ENCODE assay signal across 21 cellular contexts in genomic region chr6:129368076-129368475, GRCh38.
DNase-seq lines count a peak whose midpoint lies in the region; ATAC-seq and TF ChIP-seq lines count a peak whose summit lies in the region.
"Had no signal": no experiment of that assay in that cellular context is flagged by ENCODE, and none has a peak within 500 bp of the region (broad histone marks: within the 10 kb centered on the region; RNA-seq: fewer than 3 reads in every experiment).

No MANE protein-coding gene starts in this region.

- H3K4me1 ChIP-seq in IMR-90 (ENCODE audit: control insufficient read depth, insufficient read depth, low read length), result no peaks in the 10 kb centered on the region
- peaks cover 0 to 26% (median 12%) of the 10 kb centered on the region in 9 donors for H3K4me1 ChIP-seq in heart right ventricle

- H3K14ac ChIP-seq in IMR-90 (replicated peaks; ENCODE audit: low read depth, low read length), result 0 out of 2 replicates have a peak overlapping the region, but pooled peaks have one; percentile 25

- DNase-seq in IMR-90, result no peak
- peak; percentile 8 for DNase-seq in LHCN-M2 (ENCODE audit: low read depth)
- no peak for DNase-seq in heart right ventricle
- no peak for DNase-seq in neural crest cell (ENCODE audit: low read depth, low spot score)
- DNase-seq in glutamatergic neuron, result no peak
- DNase-seq in HEK293T (ENCODE audit: extremely low spot score), result no peak
- no peak for DNase-seq in naive thymus-derived CD8-positive, alpha-beta T cell
- DNase-seq: ACHN; C1 segment of cervical spinal cord; CD8-positive, alpha-beta memory T cell; GM23248; HCEC 1CT; Karpas-422; MG63; NCI-H1048; NCI-H1436; NCI-H1930; NCI-H2171; NCI-H526; SHP77 treated with DMSO at 0.1 percent for 48 hours had no signal

- POLR2A ChIA-PET in IMR-90 (lab: Charles Lee; ENCODE audit: unreplicated experiment), result no interaction called here
- POLR2A ChIA-PET in HEK293T (lab: Yijun Ruan, JAX), result no interaction called here
- POLR2A ChIA-PET in naive thymus-derived CD8-positive, alpha-beta T cell (lab: Charles Lee), result no interaction called here

- no peak overlapping the region for H2AK9ac ChIP-seq in IMR-90 (replicated peaks; ENCODE audit: low read depth, low read length, poor library complexity)

- H3K23ac ChIP-seq in IMR-90 (ENCODE audit: low read depth, low read length), result no peak overlapping the region

- H3K4me2 ChIP-seq in IMR-90 (ENCODE audit: low read depth, low read length), result no peak overlapping the region

- no peak for ATAC-seq in IMR-90 (ENCODE audit: low read depth)
- peak in 6 of 8 donors; percentile 12 to 57 (median 34) for ATAC-seq in heart right ventricle
- ATAC-seq in naive thymus-derived CD8-positive, alpha-beta T cell, result no peak

- intact Hi-C loops in IMR-90 (cut with micrococcal nuclease) (no loop called here), heart right ventricle (cut with DNase I) (loop anchor here in 1 of 10 donors (10.0 kb wide), 1 partner anchor 643 kb away; no protein-coding TSS in a partner anchor)

- H3K4ac ChIP-seq in IMR-90 (ENCODE audit: low read depth, low read length), result no peak overlapping the region

- H3K27me3 Mint-ChIP-seq in neural crest cell (ENCODE audit: low read depth), result no peaks in the 10 kb centered on the region
- H3K27me3 Mint-ChIP-seq in glutamatergic neuron (ENCODE audit: unreplicated experiment), result peaks cover 5% of the 10 kb centered on the region
- peaks cover 0 to 2% (median 0%) of the 10 kb centered on the region in 5 donors for H3K27me3 Mint-ChIP-seq in naive thymus-derived CD8-positive, alpha-beta T cell

- H3K9me1 ChIP-seq in IMR-90 (ENCODE audit: insufficient read depth, low read length), result no peaks in the 10 kb centered on the region

- H3K18ac ChIP-seq in IMR-90 (ENCODE audit: low read depth, low read length), result no peak overlapping the region

- no peak overlapping the region for H2AFZ ChIP-seq in IMR-90 (replicated peaks; ENCODE audit: low read length, poor library complexity)
- H2AFZ ChIP-seq: GM23248 had no signal

- H4K5ac ChIP-seq in IMR-90 (ENCODE audit: low read depth, low read length), result no peak overlapping the region

- CTCF ChIA-PET in IMR-90 (lab: Yijun Ruan, JAX) (no interaction called here), HEK293T (lab: Yijun Ruan, JAX) (no interaction called here)

- in situ Hi-C loops in IMR-90 (cut with MboI; ENCODE audit: low sequenced_read_pairs), result loop anchor here (10.0 kb wide), 1 partner anchor 563 kb away; no protein-coding TSS in a partner anchor

- dilution Hi-C loops in IMR-90 (cut with HindIII; ENCODE audit: low sequenced_read_pairs, unreplicated experiment), result no loop called here

- no peak overlapping the region for H2AK5ac ChIP-seq in IMR-90 (ENCODE audit: low read depth, low read length)

- H4K20me1 ChIP-seq in IMR-90 (ENCODE audit: insufficient read depth, low read length), result no peaks in the 10 kb centered on the region

- no peak overlapping the region for H2BK120ac ChIP-seq in IMR-90 (ENCODE audit: low read depth, low read length)

- H3K36me3 ChIP-seq in IMR-90 (ENCODE audit: control insufficient read depth, insufficient read depth, low read length) (no peaks in the 10 kb centered on the region), heart right ventricle (peaks cover 0 to 79% (median 12%) of the 10 kb centered on the region in 9 donors)
- H3K36me3 ChIP-seq: MG63 had no signal

- H3K27ac ChIP-seq in IMR-90 (ENCODE audit: insufficient read depth, low read length), result no peak overlapping the region
- peak overlapping the region in 6 of 10 donors; percentile 19 to 71 (median 60) for H3K27ac ChIP-seq in heart right ventricle
- H3K27ac ChIP-seq: GM23248 had no signal

- no peak overlapping the region; the same call in 2 of the 3 replicates for H2BK15ac ChIP-seq in IMR-90 (ENCODE audit: low read depth, low read length)

- no peak for TF ChIP-seq POLR2A in IMR-90 (IDR thresholded peaks at IDR 0.05; ENCODE audit: low read depth, low read length)

- no peak overlapping the region for H4K91ac ChIP-seq in IMR-90 (ENCODE audit: insufficient read depth, low read depth, low read length)

- no peak overlapping the region for H2BK5ac ChIP-seq in IMR-90 (ENCODE audit: low read depth, low read length, poor library complexity, severe bottlenecking)

- no peak overlapping the region for H3K4me3 ChIP-seq in IMR-90 (ENCODE audit: insufficient read depth, low read depth, low read length)
- no peak overlapping the region for H3K4me3 ChIP-seq in heart right ventricle
- H3K4me3 ChIP-seq: GM23248, MG63 had no signal

- H3K36me3 Mint-ChIP-seq in neural crest cell (ENCODE audit: low read depth), result no peaks in the 10 kb centered on the region
- H3K36me3 Mint-ChIP-seq in glutamatergic neuron (ENCODE audit: unreplicated experiment), result no peaks in the 10 kb centered on the region
- no peaks in the 10 kb centered on the region for H3K36me3 Mint-ChIP-seq in naive thymus-derived CD8-positive, alpha-beta T cell
- H3K36me3 Mint-ChIP-seq: CD8-positive, alpha-beta memory T cell; IgD-negative memory B cell had no signal

- TF ChIP-seq CTCF in IMR-90 (conservative IDR thresholded peaks at IDR 0.05; ENCODE audit: low read depth, low read length), result no peak
- no peak for TF ChIP-seq CTCF in heart right ventricle (IDR thresholded peaks at IDR 0.05)
- TF ChIP-seq CTCF in neural crest cell (conservative IDR thresholded peaks at IDR 0.05), result no peak
- TF ChIP-seq CTCF in glutamatergic neuron (IDR thresholded peaks at IDR 0.05; ENCODE audit: partially characterized antibody, unreplicated experiment), result no peak

- no CpG with 5 or more reads among the region's 1 CpG for WGBS in IMR-90 (ENCODE audit: extremely low coverage in 2 of 2, insufficient read length in 1 of 2), 2 experiments
- WGBS in heart right ventricle, 2 donors, result 23 to 34% methylated on average over 1 of the region's 1 CpG

- no TSS peak for BruUV-seq in IMR-90 (replicated peaks; lab: Mats Ljungman, UMichigan)

- no peaks in the 10 kb centered on the region for H3K9me3 ChIP-seq in IMR-90 (ENCODE audit: control insufficient read depth, insufficient read depth, low read length)
- no peaks in the 10 kb centered on the region for H3K9me3 ChIP-seq in heart right ventricle
- H3K9me3 ChIP-seq: MG63 had no signal

- no peaks in the 10 kb centered on the region for H3K79me1 ChIP-seq in IMR-90 (ENCODE audit: low read depth in 1 of 2, low read length in 2 of 2)

- H2BK20ac ChIP-seq in IMR-90 (ENCODE audit: low read depth, low read length), result no peak overlapping the region

- H3K27ac Mint-ChIP-seq in neural crest cell (ENCODE audit: unreplicated experiment) (peak overlapping the region; percentile 3), glutamatergic neuron (ENCODE audit: unreplicated experiment) (no peak overlapping the region)
- H3K27ac Mint-ChIP-seq in naive thymus-derived CD8-positive, alpha-beta T cell, result no peak overlapping the region
- H3K27ac Mint-ChIP-seq: IgD-negative memory B cell had no signal

- H3K9ac ChIP-seq in IMR-90 (ENCODE audit: low read depth, low read length), result no peak overlapping the region
- H3K9ac ChIP-seq: GM23248 had no signal

- H3K4me1 Mint-ChIP-seq in neural crest cell (peaks cover 7% of the 10 kb centered on the region), glutamatergic neuron (ENCODE audit: low read depth, unreplicated experiment) (peaks cover 14% of the 10 kb centered on the region)
- H3K4me1 Mint-ChIP-seq in naive thymus-derived CD8-positive, alpha-beta T cell, result peaks cover 0 to 9% (median 3%) of the 10 kb centered on the region in 4 donors

- peaks cover 2% of the 10 kb centered on the region; the same call in 1 of the 2 replicates for H3K27me3 ChIP-seq in IMR-90 (ENCODE audit: control insufficient read depth, insufficient read depth, low read length)
- no peaks in the 10 kb centered on the region for H3K27me3 ChIP-seq in heart right ventricle
- H3K27me3 ChIP-seq: MG63 had no signal

- H3K9me3 Mint-ChIP-seq in neural crest cell, result peaks cover 2% of the 10 kb centered on the region
- H3K9me3 Mint-ChIP-seq in glutamatergic neuron (ENCODE audit: unreplicated experiment), result no peaks in the 10 kb centered on the region
- no peaks in the 10 kb centered on the region for H3K9me3 Mint-ChIP-seq in naive thymus-derived CD8-positive, alpha-beta T cell
- H3K9me3 Mint-ChIP-seq: CD8-positive, alpha-beta memory T cell; IgD-negative memory B cell had no signal

- H3K4me3 Mint-ChIP-seq in neural crest cell, result no peak overlapping the region
- H3K4me3 Mint-ChIP-seq in glutamatergic neuron (ENCODE audit: unreplicated experiment), result no peak overlapping the region
- H3K4me3 Mint-ChIP-seq in naive thymus-derived CD8-positive, alpha-beta T cell, result no peak overlapping the region
- H3K4me3 Mint-ChIP-seq: CD8-positive, alpha-beta memory T cell; IgD-negative memory B cell had no signal

- H3K56ac ChIP-seq in IMR-90 (ENCODE audit: extremely low read depth, insufficient read depth, low read length), result no peak overlapping the region

- TF ChIP-seq RAD21 in IMR-90 (IDR thresholded peaks at IDR 0.05; ENCODE audit: low read length), result no peak

- no peak overlapping the region for H4K8ac ChIP-seq in IMR-90 (ENCODE audit: low read depth in 2 of 2, low read length in 2 of 2)

TF ChIP-seq in IMR-90, 13 proteins besides CTCF, POLR2A, EP300 and RAD21 (continues in another document):
- TF ChIP-seq CHD1 (IDR thresholded peaks at IDR 0.05; ENCODE audit: low read depth, low read length) (no peak), ELK1 (IDR thresholded peaks at IDR 0.05; ENCODE audit: borderline replicate concordance, low read depth, low read length) (no peak), NFE2L2 (IDR thresholded peaks at IDR 0.05; ENCODE audit: low read depth, low read length) (no peak)

TF ChIP-seq in HEK293T, 16 proteins besides CTCF, POLR2A, EP300 and RAD21:
- no peak for TF ChIP-seq FOXA1 (IDR thresholded peaks at IDR 0.05)
- TF ChIP-seq FOXM1 (IDR thresholded peaks at IDR 0.05; ENCODE audit: borderline replicate concordance), result no peak
- no peak for TF ChIP-seq HDGF (IDR thresholded peaks at IDR 0.05; ENCODE audit: borderline replicate concordance)
- TF ChIP-seq CTBP1 (IDR thresholded peaks at IDR 0.05; ENCODE audit: borderline replicate concordance), result no peak
- TF ChIP-seq SP1 (IDR thresholded peaks at IDR 0.05), result no peak
- TF ChIP-seq NFRKB (IDR thresholded peaks at IDR 0.05), result no peak
- TF ChIP-seq ELF4 (IDR thresholded peaks at IDR 0.05), result no peak
- no peak for TF ChIP-seq ARNT (IDR thresholded peaks at IDR 0.05)
- TF ChIP-seq PKNOX1 (IDR thresholded peaks at IDR 0.05), result no peak
- TF ChIP-seq L3MBTL2 (conservative IDR thresholded peaks at IDR 0.05), result no peak
- no peak for TF ChIP-seq ZNF384 (IDR thresholded peaks at IDR 0.05)

Comparison
In these comparisons a context has a peak if more than half of its experiments do, and no peak if none do; other contexts are left out.
1. ATAC-seq: peak in heart right ventricle (6 of 8); none in IMR-90 (single experiment) and naive thymus-derived CD8-positive, alpha-beta T cell (0 of 2).